ENCODE assay signal across 7 cellular contexts in genomic region chr15:70096215-70096974, GRCh38. TPM values are rescaled to one million over a fixed set of nuclear protein-coding genes. Genes with fewer than 3 reads are reported as not detected.
DNase-seq lines count a peak whose midpoint lies in the region; ATAC-seq and TF ChIP-seq lines count a peak whose summit lies in the region.

No MANE protein-coding gene starts in this region.

- peaks cover 2% of the 10 kb centered on the region for H3K36me3 Mint-ChIP-seq in neural crest cell (ENCODE audit: low read depth)

- no peaks in the 10 kb centered on the region for H3K36me3 ChIP-seq in transverse colon

- no peaks in the 10 kb centered on the region for H3K9me3 ChIP-seq in transverse colon

- 2% methylated on average over 12 of the region's 61 CpGs; no CpG with 5 or more reads in 1 of the 2 donors for WGBS in transverse colon (ENCODE audit: low coverage in 1 of 2), 2 donors

- H3K4me1 Mint-ChIP-seq in neural crest cell, result peaks cover 69% of the 10 kb centered on the region

- DNase-seq in GM12865 (ENCODE audit: low read depth) (peak; percentile 43), NCI-H1105 treated with DMSO at 0.1 percent for 48 hours (lab: John Stamatoyannopoulos, UW) (peak; percentile 73), epithelial cell of proximal tubule (ENCODE audit: low read depth) (no peak), neural crest cell (ENCODE audit: low read depth, low spot score) (peak; percentile 60), transverse colon (peak; percentile 61)
- DNase-seq in activated CD8-positive, alpha-beta memory T cell treated with anti-CD3 and anti-CD28 coated beads for 24 hours, result peak; percentile 86

- H3K27ac ChIP-seq in transverse colon, result peak overlapping the region; percentile 95 to 97 (median 96)

- peaks cover 39 to 69% (median 67%) of the 10 kb centered on the region in 4 donors for H3K4me1 ChIP-seq in transverse colon

- in situ Hi-C loops in transverse colon (cut with MboI; ENCODE audit: low pct_ligation_motif_present in 1 of 4, low pct_unique_long_range_greater_than_20kb in 1 of 4, low sequenced_read_pairs in 3 of 4), result no loop called here

- H3K27me3 Mint-ChIP-seq in neural crest cell (ENCODE audit: low read depth), result peaks cover 44% of the 10 kb centered on the region

- peak overlapping the region; percentile 99 for H3K27ac Mint-ChIP-seq in neural crest cell (ENCODE audit: unreplicated experiment)

- no peaks in the 10 kb centered on the region for H3K27me3 ChIP-seq in transverse colon

- ATAC-seq in GM18870 (IDR thresholded peaks at IDR 0.05; ENCODE audit: unreplicated experiment), result no peak

- TF ChIP-seq CTCF in GM12865 (IDR thresholded peaks at IDR 0.05; ENCODE audit: insufficient read depth, low read depth, low read length, missing control alignments) (no peak), epithelial cell of proximal tubule (conservative IDR thresholded peaks at IDR 0.05; ENCODE audit: low read depth, low read length) (no peak), neural crest cell (conservative IDR thresholded peaks at IDR 0.05) (peak; percentile 16), transverse colon (IDR thresholded peaks at IDR 0.05) (peak in 1 of 5 experiments; percentile 11)

- H3K4me3 Mint-ChIP-seq in neural crest cell, result peak overlapping the region; percentile 100

- intact Hi-C loops in transverse colon (cut with DNase I; ENCODE audit: low total_unique reads), result loop anchor here (5.0 to 10.0 kb wide), 2 partner anchors 168 to 226 kb away; no protein-coding TSS in a partner anchor

- TF ChIP-seq POLR2A in transverse colon (IDR thresholded peaks at IDR 0.05), result no peak

- peak overlapping the region; percentile 92 for H3K4me3 ChIP-seq in GM12865 (ENCODE audit: low read depth, low read length)
- H3K4me3 ChIP-seq in epithelial cell of proximal tubule (ENCODE audit: low read depth, low read length), result peak overlapping the region; percentile 94
- H3K4me3 ChIP-seq in transverse colon, result peak overlapping the region; percentile 86 to 94 (median 88)

- no peaks in the 10 kb centered on the region for H3K9me3 Mint-ChIP-seq in neural crest cell

- TF ChIP-seq EP300 in transverse colon (IDR thresholded peaks at IDR 0.05; ENCODE audit: low read depth), result no peak

RNA-seq across cellular contexts. Expression of gene TLE3, which starts 1.3 kb away (rescaled TPM):
- total RNA-seq in epithelial cell of proximal tubule (20.5 and 34.8 TPM in 2 replicates), neural crest cell (81.3 and 89.9 TPM in 2 replicates), transverse colon (100 to 1,000 TPM in 2 of 4 donors, 10 to 100 TPM in 2; 49.8 to 223 (median 114) TPM)
